Comparison of ENCODE assay signal across 8 cellular contexts in the genomic region with DNA sequence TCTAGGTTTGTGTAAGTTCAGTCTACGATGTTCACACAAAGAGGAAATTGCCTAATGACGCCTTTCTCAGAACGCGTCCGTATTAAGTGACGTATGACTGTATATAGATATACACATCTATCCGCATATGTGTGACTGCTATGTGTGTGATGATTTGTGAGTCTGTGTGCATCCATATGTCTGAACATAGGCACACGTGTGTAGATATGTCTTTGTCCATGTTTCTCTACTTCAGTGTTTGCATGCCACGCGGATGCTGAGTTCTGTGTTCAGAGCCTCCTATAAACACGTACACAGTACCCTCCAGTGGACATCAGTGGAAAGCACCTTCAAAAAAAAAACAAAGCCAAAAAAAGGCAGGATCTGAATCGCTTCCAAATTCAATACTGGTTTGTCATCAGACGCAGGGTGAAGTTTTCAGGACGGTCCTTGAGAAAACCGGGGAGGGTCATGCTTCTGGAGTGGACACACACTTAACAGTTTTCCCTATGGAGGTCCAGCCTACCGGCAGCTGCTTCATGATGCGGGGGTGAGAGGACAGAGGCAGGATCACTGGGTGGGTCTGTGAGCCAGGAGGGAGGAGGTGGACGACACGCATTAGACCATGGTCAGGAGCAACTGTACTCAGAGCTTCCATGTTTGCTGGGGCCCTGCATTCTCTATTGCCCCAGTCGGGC. TPM values are rescaled to one million over a fixed set of nuclear protein-coding genes. Genes with fewer than 3 reads are reported as not detected.
A peak's percentile ranks its signal among the peaks of the same experiment; 100 is the strongest.
DNase-seq lines count a peak whose midpoint lies in the region; ATAC-seq, FAIRE-seq and TF ChIP-seq lines count a peak whose summit lies in the region.

No MANE protein-coding gene starts in this region.

- H2AFZ ChIP-seq in H1 (ENCODE audit: low read length) (no peak overlapping the region), mesenchymal stem cell (ENCODE audit: low read depth, low read length) (no peak overlapping the region)

- H3K4me3 ChIP-seq in H1 (ENCODE audit: extremely low read depth in 1 of 4, insufficient read depth in 2 of 4, low read depth in 3 of 4, low read length in 4 of 4): no peak overlapping the region
- peak overlapping the region in 1 of 2 experiments; percentile 56 for H3K4me3 ChIP-seq in mesenchymal stem cell (ENCODE audit: insufficient read depth in 1 of 2, low read depth in 1 of 2, low read length in 2 of 2)
- H3K4me3 ChIP-seq in aorta (ENCODE audit: low read length in 2 of 2): no peak overlapping the region

- TF ChIP-seq CTCF in H1 (IDR thresholded peaks at IDR 0.05; ENCODE audit: control extremely low read depth in 1 of 3, insufficient read depth in 1 of 3, low read depth in 1 of 3, low read length in 3 of 3): peak; percentile 7 to 62 (median 60)

- H2AK5ac ChIP-seq in H1 (ENCODE audit: low read depth, low read length): no peak overlapping the region
- H2AK5ac ChIP-seq in mesenchymal stem cell (ENCODE audit: low read length, severe bottlenecking): no peak overlapping the region

- POLR2A ChIA-PET in H1 (lab: Charles Lee; ENCODE audit: partially characterized antibody): interaction anchor here (0.9 kb wide), 1 partner anchor 295 kb away, joined by 3 read pairs; no protein-coding TSS in a partner anchor

- intact Hi-C loops in aorta (cut with DNase I): loop anchor here (5.0 kb wide), 3 partner anchors 276 to 616 kb away; no protein-coding TSS in a partner anchor

- H2BK120ac ChIP-seq in H1 (replicated peaks; ENCODE audit: low read depth, low read length) (no peak overlapping the region), mesenchymal stem cell (ENCODE audit: low read depth, low read length) (no peak overlapping the region)

- H3K79me2 ChIP-seq in H1 (ENCODE audit: control insufficient read depth in 1 of 2, insufficient read depth in 2 of 2, low read length in 2 of 2): no peaks in the 10 kb centered on the region

- H3K36me3 ChIP-seq in H1 (ENCODE audit: control insufficient read depth in 2 of 4, insufficient read depth in 4 of 4, low read length in 3 of 4): no peaks in the 10 kb centered on the region
- H3K36me3 ChIP-seq in mesenchymal stem cell (ENCODE audit: control insufficient read depth in 1 of 2, insufficient read depth in 2 of 2, low read depth in 1 of 2, low read length in 2 of 2): no peaks in the 10 kb centered on the region
- H3K36me3 ChIP-seq in aorta (ENCODE audit: control insufficient read depth in 1 of 2, insufficient read depth in 2 of 2, low read length in 1 of 2): no peaks in the 10 kb centered on the region

- H4K20me1 ChIP-seq in H1 (replicated peaks in 1 of 2; ENCODE audit: control insufficient read depth in 1 of 2, insufficient read depth in 2 of 2, low read length in 2 of 2): no peaks in the 10 kb centered on the region

- H3K56ac ChIP-seq in H1 (replicated peaks; ENCODE audit: insufficient read length, low read depth, low read length): no peak overlapping the region

- H3K4me2 ChIP-seq in H1 (ENCODE audit: insufficient read depth in 1 of 2, low read depth in 2 of 2, low read length in 2 of 2) (no peak overlapping the region), mesenchymal stem cell (ENCODE audit: low read length, poor library complexity, severe bottlenecking) (no peak overlapping the region)

- no peak for TF ChIP-seq POLR2A in H1 (IDR thresholded peaks at IDR 0.05; ENCODE audit: control extremely low read depth in 1 of 2, low read depth in 2 of 2, low read length in 2 of 2)

- TF ChIP-seq EP300 in H1 (IDR thresholded peaks at IDR 0.05; ENCODE audit: borderline replicate concordance in 1 of 2, low read depth in 2 of 2, low read length in 2 of 2): no peak

- DNase-seq in EL: peak; percentile 85
- DNase-seq in NCI-H1417 (lab: John Stamatoyannopoulos, UW): peak; percentile 41 to 78 (median 53)
- DNase-seq in SKM-1 treated with dmso at 0.1 percent for 144 hours (lab: John Stamatoyannopoulos, UW; ENCODE audit: unreplicated experiment): peak; percentile 67
- DNase-seq in H1 (ENCODE audit: low read depth in 1 of 2, low spot score in 2 of 2): no peak
- peak; percentile 74 for DNase-seq in mesenchymal stem cell
- peak in 1 of 2 donors; percentile 73 for DNase-seq in aorta
- no peak for DNase-seq in effector CD4-positive, alpha-beta T cell

- H3K27ac ChIP-seq in H1 (ENCODE audit: low read depth, low read length) (no peak overlapping the region), mesenchymal stem cell (ENCODE audit: low read length, poor library complexity, severe bottlenecking) (no peak overlapping the region), aorta (ENCODE audit: low read depth in 1 of 2, low read length in 2 of 2) (no peak overlapping the region)

- H3K4me1 ChIP-seq in H1 (replicated peaks in 1 of 4; ENCODE audit: control insufficient read depth in 3 of 4, insufficient read depth in 4 of 4, low read length in 3 of 4) (peaks cover 0 to 4% (median 0%) of the 10 kb centered on the region in 4 experiments; a peak in 1 of 7 replicates), mesenchymal stem cell (ENCODE audit: control insufficient read depth, insufficient read depth, low read depth, low read length) (peaks cover 37% of the 10 kb centered on the region), aorta (ENCODE audit: control insufficient read depth in 1 of 2, insufficient read depth in 2 of 2, low read length in 2 of 2) (no peaks in the 10 kb centered on the region)

- H2BK5ac ChIP-seq in H1 (ENCODE audit: low read depth, low read length) (no peak overlapping the region), mesenchymal stem cell (ENCODE audit: low read depth, low read length, poor library complexity, severe bottlenecking) (no peak overlapping the region)

- H2BK12ac ChIP-seq in H1 (ENCODE audit: low read depth, low read length) (no peak overlapping the region), mesenchymal stem cell (ENCODE audit: low read length in 2 of 2) (no peak overlapping the region)

- H3K27me3 ChIP-seq in H1 (replicated peaks in 1 of 4; ENCODE audit: control insufficient read depth in 3 of 4, extremely low read depth in 1 of 4, insufficient read depth in 3 of 4, low read length in 3 of 4) (no peaks in the 10 kb centered on the region), mesenchymal stem cell (ENCODE audit: control insufficient read depth in 1 of 2, insufficient read depth in 1 of 2, low read length in 2 of 2) (no peaks in the 10 kb centered on the region), aorta (ENCODE audit: control insufficient read depth in 1 of 2, insufficient read depth in 2 of 2, low read length in 1 of 2) (no peaks in the 10 kb centered on the region)

- peak; percentile 55 for ATAC-seq in GM21723 (IDR thresholded peaks at IDR 0.05; ENCODE audit: unreplicated experiment)
- peak; percentile 80 for ATAC-seq in aorta (ENCODE audit: low FRiP score)

- H3K9ac ChIP-seq in H1 (replicated peaks in 1 of 4; ENCODE audit: extremely low read depth in 1 of 4, low read depth in 3 of 4, low read length in 3 of 4) (no peak overlapping the region), mesenchymal stem cell (ENCODE audit: low read length) (peak overlapping the region; percentile 46)

- no peak overlapping the region for H3K18ac ChIP-seq in H1 (ENCODE audit: extremely low read depth, low read length)
- no peak overlapping the region for H3K18ac ChIP-seq in mesenchymal stem cell (ENCODE audit: low read depth in 1 of 2, low read length in 2 of 2)

- CTCF ChIA-PET in H1 (lab: Charles Lee; ENCODE audit: partially characterized antibody): interaction anchor here (0.6 to 4.1 kb wide), 13 partner anchors 8 to 425 kb away, joined by 3 to 25 read pairs (median 4); no protein-coding TSS in a partner anchor

- no peaks in the 10 kb centered on the region for H3K79me1 ChIP-seq in H1 (ENCODE audit: low read depth, low read length)
- H3K79me1 ChIP-seq in mesenchymal stem cell (replicated peaks; ENCODE audit: low read length, poor library complexity, severe bottlenecking): no peaks in the 10 kb centered on the region

- no peak overlapping the region for H4K5ac ChIP-seq in H1 (ENCODE audit: insufficient read length, low read depth, low read length)

- no peaks in the 10 kb centered on the region for H3K23me2 ChIP-seq in H1 (ENCODE audit: low read depth, low read length)

- TF ChIP-seq RAD21 in H1 (IDR thresholded peaks at IDR 0.05 in 1 of 2, conservative IDR thresholded peaks at IDR 0.05 in 1 of 2; ENCODE audit: low read depth in 2 of 2, low read length in 2 of 2): peak; percentile 87 to 89

- peak; percentile 32 for FAIRE-seq in H1 (lab: Jason Lieb, UNC)

- no peak overlapping the region for H3K4ac ChIP-seq in H1 (replicated peaks; ENCODE audit: insufficient read length, low read depth, low read length)
- H3K4ac ChIP-seq in mesenchymal stem cell (ENCODE audit: low read depth in 1 of 2, low read length in 2 of 2): no peak overlapping the region

- H3K14ac ChIP-seq in H1 (ENCODE audit: insufficient read length) (no peak overlapping the region), mesenchymal stem cell (ENCODE audit: low read length in 2 of 2) (no peak overlapping the region)

- 82% methylated on average over 20 of the region's 20 CpGs; no CpG with 5 or more reads in 1 of the 2 experiments for WGBS in H1 (ENCODE audit: extremely low coverage in 1 of 2, insufficient coverage in 1 of 2, insufficient read length in 1 of 2, insufficient replicate concordance in 2 of 2, low coverage in 1 of 2, low lambda C conversion rate in 2 of 2, missing lambda C conversion rate in 1 of 2), 2 experiments
- WGBS in mesenchymal stem cell: 55% methylated on average over 20 of the region's 20 CpGs
- 21 to 25% methylated on average over 20 of the region's 20 CpGs for WGBS in aorta, 2 donors

- H4K91ac ChIP-seq in H1 (replicated peaks; ENCODE audit: insufficient read length, low read length): no peak overlapping the region
- H4K91ac ChIP-seq in mesenchymal stem cell (ENCODE audit: low read length): no peak overlapping the region

- H3K9me3 ChIP-seq in H1 (ENCODE audit: insufficient read depth in 2 of 2, low read depth in 1 of 2, low read length in 1 of 2) (no peaks in the 10 kb centered on the region), mesenchymal stem cell (ENCODE audit: control insufficient read depth, low read length) (no peaks in the 10 kb centered on the region), aorta (ENCODE audit: control insufficient read depth, low read length) (no peaks in the 10 kb centered on the region)

- H4K8ac ChIP-seq in H1 (ENCODE audit: extremely low read depth, insufficient read depth, low read length) (no peak overlapping the region), mesenchymal stem cell (ENCODE audit: low read length) (no peak overlapping the region)

- H2BK15ac ChIP-seq in H1 (ENCODE audit: low read length) (no peak overlapping the region), mesenchymal stem cell (ENCODE audit: low read depth, poor library complexity, severe bottlenecking) (no peak overlapping the region)

- no peak overlapping the region for H2BK20ac ChIP-seq in H1 (ENCODE audit: low read length)

- H3K23ac ChIP-seq in H1 (ENCODE audit: insufficient read length): no peak overlapping the region
- no peak overlapping the region for H3K23ac ChIP-seq in mesenchymal stem cell (ENCODE audit: low read length in 2 of 2)

RNA-seq across cellular contexts. Expression of a gene that starts 29.5 kb away (rescaled TPM):
- total RNA-seq in H1 (2021; fragmentation: NEBNext Ultra II Directional; extraction: Animal tissue kit (Norgen Biotek cat#: 25700)): 78.5 and 78.7 TPM in 2 replicates
- polyA plus RNA-seq in H1 (2011; rRNA removed): 41.6 and 52.4 TPM in 2 replicates
- polyA plus RNA-seq in H1 (2011; cell fraction: cytosol; rRNA removed): 53.9 TPM
- 44.8 TPM for polyA plus RNA-seq in H1 (2011; cell fraction: nucleus; rRNA removed)
- polyA plus RNA-seq in H1 (2012, experiment 1 of 2): 51.5 to 64.7 TPM (median 54.2 TPM) in 4 replicates
- polyA plus RNA-seq in H1 (2012, experiment 2 of 2): 34.2 TPM
- 37.2 TPM for polyA plus RNA-seq in H1 (2013, experiment 1 of 2)
- 38.1 TPM for polyA plus RNA-seq in H1 (2013, experiment 2 of 2)
- 84.4 and 92.7 TPM in 2 replicates for polyA minus RNA-seq in H1 (2011; rRNA and poly(A)+ RNA removed)
- polyA minus RNA-seq in H1 (2011; cell fraction: cytosol; rRNA and poly(A)+ RNA removed): 56.1 TPM
- polyA minus RNA-seq in H1 (2011; cell fraction: nucleus; rRNA and poly(A)+ RNA removed): 29.8 TPM
- polyA plus RNA-seq in mesenchymal stem cell (2013, experiment 1 of 2): 10.5 TPM
- polyA plus RNA-seq in mesenchymal stem cell (2013, experiment 2 of 2): 9.8 TPM
- total RNA-seq in aorta: 100 to 1,000 TPM; 141 to 336 TPM
- 10 to 100 TPM; 38.1 to 76.5 TPM for polyA plus RNA-seq in aorta

Comparison
In these comparisons a context has a peak if more than half of its experiments do, and no peak if none do; other contexts are left out.
1. DNase-seq: peak in EL (single experiment), NCI-H1417 (3 of 3), SKM-1 treated with dmso at 0.1 percent for 144 hours (single experiment) and mesenchymal stem cell (single experiment); none in H1 (0 of 2) and effector CD4-positive, alpha-beta T cell (single experiment).